9 cellular contexts compared by ENCODE assay signal in genomic region chr1:26477446-26478152, GRCh38. TPM values are rescaled to one million over a fixed set of nuclear protein-coding genes. Genes with fewer than 3 reads are reported as not detected.
DNase-seq lines count a peak whose midpoint lies in the region; ATAC-seq and TF ChIP-seq lines count a peak whose summit lies in the region.
"Had no signal": no experiment of that assay in that cellular context is flagged by ENCODE, and none has a peak within 500 bp of the region (broad histone marks: within the 10 kb centered on the region; RNA-seq: fewer than 3 reads in every experiment).

No MANE protein-coding gene starts in this region.

- no peak overlapping the region for H3K4me3 Mint-ChIP-seq in activated CD8-positive, alpha-beta memory T cell treated with anti-CD3 and anti-CD28 coated beads, Interleukin-2, amount 10 ng/mL, durations not matched to agents 7 days and 5 days
- H3K4me3 Mint-ChIP-seq in IgD-negative memory B cell, result peak overlapping the region in 1 of 4 donors; percentile 72

- H3K4me3 ChIP-seq in osteoblast (ENCODE audit: insufficient read depth, low read length), result no peak overlapping the region

- no peak overlapping the region for H3K4me2 ChIP-seq in osteoblast (ENCODE audit: insufficient read depth, low read length)

- peaks cover 45% of the 10 kb centered on the region for H3K36me3 ChIP-seq in osteoblast (ENCODE audit: insufficient read depth, low read length)

- peaks cover 52% of the 10 kb centered on the region for H3K36me3 Mint-ChIP-seq in activated CD8-positive, alpha-beta memory T cell treated with anti-CD3 and anti-CD28 coated beads, Interleukin-2, amount 10 ng/mL, durations not matched to agents 7 days and 5 days
- no peaks in the 10 kb centered on the region for H3K36me3 Mint-ChIP-seq in IgD-negative memory B cell
- peaks cover 31 to 43% of the 10 kb centered on the region in 2 donors for H3K36me3 Mint-ChIP-seq in activated naive CD4-positive, alpha-beta T cell treated with anti-CD3 and anti-CD28 coated beads, Interleukin-2, amount 50 U/mL, for 72 hours

- peaks cover 20% of the 10 kb centered on the region for H4K20me1 ChIP-seq in osteoblast (ENCODE audit: insufficient read depth, low read length)

- peaks cover 28% of the 10 kb centered on the region for H3K4me1 Mint-ChIP-seq in activated CD8-positive, alpha-beta memory T cell treated with anti-CD3 and anti-CD28 coated beads, Interleukin-2, amount 10 ng/mL, durations not matched to agents 7 days and 5 days
- peaks cover 14 to 31% (median 22%) of the 10 kb centered on the region in 3 donors for H3K4me1 Mint-ChIP-seq in IgD-negative memory B cell

- H2AFZ ChIP-seq in osteoblast (ENCODE audit: low read length), result no peak overlapping the region

- H3K27me3 ChIP-seq in osteoblast (ENCODE audit: insufficient read depth, low read length), result no peaks in the 10 kb centered on the region
- no peaks in the 10 kb centered on the region for H3K27me3 ChIP-seq in foreskin keratinocyte

- peaks cover 21% of the 10 kb centered on the region for H3K4me1 ChIP-seq in osteoblast (ENCODE audit: insufficient read depth, low read length)
- H3K4me1 ChIP-seq in foreskin keratinocyte, result peaks cover 15% of the 10 kb centered on the region

- H3K9me3 ChIP-seq in osteoblast (ENCODE audit: low read depth, low read length), result no peaks in the 10 kb centered on the region

- CTCF ChIA-PET in activated CD8-positive, alpha-beta memory T cell treated with anti-CD3 and anti-CD28 coated beads, Interleukin-2, amount 10 ng/mL, durations not matched to agents 7 days and 5 days (lab: Charles Lee), result no interaction called here

- H3K27ac ChIP-seq in osteoblast (ENCODE audit: low read depth, low read length), result no peak overlapping the region
- H3K27ac ChIP-seq in foreskin keratinocyte, result no peak overlapping the region

- H3K27ac Mint-ChIP-seq in activated CD8-positive, alpha-beta memory T cell treated with anti-CD3 and anti-CD28 coated beads, Interleukin-2, amount 10 ng/mL, durations not matched to agents 7 days and 5 days, result peak overlapping the region; percentile 42
- peak overlapping the region; percentile 63 to 88 (median 80) for H3K27ac Mint-ChIP-seq in IgD-negative memory B cell
- H3K27ac Mint-ChIP-seq in activated naive CD4-positive, alpha-beta T cell treated with anti-CD3 and anti-CD28 coated beads, Interleukin-2, amount 50 U/mL, for 72 hours, result peak overlapping the region; percentile 15 to 81

- peaks cover 21% of the 10 kb centered on the region for H3K79me2 ChIP-seq in osteoblast (ENCODE audit: insufficient read depth, low read length)

- DNase-seq in activated CD8-positive, alpha-beta memory T cell treated with anti-CD3 and anti-CD28 coated beads, Interleukin-2, amount 10 ng/mL, durations not matched to agents 7 days and 5 days, result no peak
- DNase-seq in activated CD8-positive, alpha-beta memory T cell treated with anti-CD3 and anti-CD28 coated beads for 24 hours, result no peak
- DNase-seq in activated naive CD4-positive, alpha-beta T cell treated with anti-CD3 and anti-CD28 coated beads, Interleukin-2, amount 50 U/mL, for 72 hours (ENCODE audit: low spot score in 2 of 2), result no peak
- DNase-seq in osteoblast (ENCODE audit: insufficient read length, low spot score, missing footprints) (peak; percentile 29), foreskin keratinocyte (no peak), activated gamma-delta T cell (lab: John Stamatoyannopoulos, UW) (no peak), NOMO-1 treated with DMSO at 0.1 percent for 48 hours (lab: John Stamatoyannopoulos, UW; ENCODE audit: unreplicated experiment) (no peak)
- DNase-seq: nucleus accumbens had no signal

- no peaks in the 10 kb centered on the region for H3K27me3 Mint-ChIP-seq in activated CD8-positive, alpha-beta memory T cell treated with anti-CD3 and anti-CD28 coated beads, Interleukin-2, amount 10 ng/mL, durations not matched to agents 7 days and 5 days
- no peaks in the 10 kb centered on the region for H3K27me3 Mint-ChIP-seq in IgD-negative memory B cell

- ATAC-seq in activated CD8-positive, alpha-beta memory T cell treated with anti-CD3 and anti-CD28 coated beads, Interleukin-2, amount 10 ng/mL, durations not matched to agents 7 days and 5 days, result no peak
- ATAC-seq in activated naive CD4-positive, alpha-beta T cell treated with anti-CD3 and anti-CD28 coated beads, Interleukin-2, amount 50 U/mL, for 72 hours, result no peak
- no peak for ATAC-seq in foreskin keratinocyte

- TF ChIP-seq CTCF in osteoblast (IDR thresholded peaks at IDR 0.05; ENCODE audit: extremely low read depth, low read depth, low read length), result no peak
- TF ChIP-seq CTCF in foreskin keratinocyte (conservative IDR thresholded peaks at IDR 0.05), result no peak

- no peaks in the 10 kb centered on the region for H3K9me3 Mint-ChIP-seq in activated CD8-positive, alpha-beta memory T cell treated with anti-CD3 and anti-CD28 coated beads, Interleukin-2, amount 10 ng/mL, durations not matched to agents 7 days and 5 days (ENCODE audit: low read depth)
- H3K9me3 Mint-ChIP-seq in IgD-negative memory B cell, result no peaks in the 10 kb centered on the region
- no peaks in the 10 kb centered on the region for H3K9me3 Mint-ChIP-seq in activated naive CD4-positive, alpha-beta T cell treated with anti-CD3 and anti-CD28 coated beads, Interleukin-2, amount 50 U/mL, for 72 hours

RNA-seq across cellular contexts. Expression of gene HMGN2, which starts 5.4 kb away (rescaled TPM):
- total RNA-seq in activated CD8-positive, alpha-beta memory T cell treated with anti-CD3 and anti-CD28 coated beads, Interleukin-2, amount 10 ng/mL, durations not matched to agents 7 days and 5 days, result 100 to 1,000 TPM; 743 to 915 TPM
- polyA plus RNA-seq in IgD-negative memory B cell (748 TPM), foreskin keratinocyte (515 and 649 TPM in 2 replicates)
- 100 to 1,000 TPM; 649 to 992 TPM for total RNA-seq in activated naive CD4-positive, alpha-beta T cell treated with anti-CD3 and anti-CD28 coated beads, Interleukin-2, amount 50 U/mL, for 72 hours
- total RNA-seq in osteoblast (181 and 198 TPM in 2 replicates), foreskin keratinocyte (403 and 474 TPM in 2 replicates)

RNA-seq across cellular contexts. Expression of gene DHDDS, which starts 45.5 kb away (rescaled TPM):
- 10 to 100 TPM; 49.2 to 54.0 TPM for total RNA-seq in activated CD8-positive, alpha-beta memory T cell treated with anti-CD3 and anti-CD28 coated beads, Interleukin-2, amount 10 ng/mL, durations not matched to agents 7 days and 5 days
- polyA plus RNA-seq in IgD-negative memory B cell, result 23.7 TPM
- total RNA-seq in activated naive CD4-positive, alpha-beta T cell treated with anti-CD3 and anti-CD28 coated beads, Interleukin-2, amount 50 U/mL, for 72 hours, result 10 to 100 TPM; 44.1 to 49.2 TPM
- total RNA-seq in osteoblast, result 56.6 and 63.3 TPM in 2 replicates
- 30.0 and 38.0 TPM in 2 replicates for total RNA-seq in foreskin keratinocyte
- 28.6 and 28.8 TPM in 2 replicates for polyA plus RNA-seq in foreskin keratinocyte

RNA-seq across cellular contexts. Expression of gene RPS6KA1, which starts 52.0 kb away (rescaled TPM):
- 100 to 1,000 TPM; 158 to 181 TPM for total RNA-seq in activated CD8-positive, alpha-beta memory T cell treated with anti-CD3 and anti-CD28 coated beads, Interleukin-2, amount 10 ng/mL, durations not matched to agents 7 days and 5 days
- polyA plus RNA-seq in IgD-negative memory B cell (152 TPM), foreskin keratinocyte (57.7 and 65.0 TPM in 2 replicates)
- 100 to 1,000 TPM; 154 to 197 TPM for total RNA-seq in activated naive CD4-positive, alpha-beta T cell treated with anti-CD3 and anti-CD28 coated beads, Interleukin-2, amount 50 U/mL, for 72 hours
- total RNA-seq in osteoblast (2.2 and 2.4 TPM in 2 replicates), foreskin keratinocyte (86.4 and 91.6 TPM in 2 replicates)

Comparison
In these comparisons a context has a peak if more than half of its experiments do, and no peak if none do; other contexts are left out.
1. RNA of gene RPS6KA1, which starts 52.0 kb away (total RNA-seq): 154 to 197 TPM in activated naive CD4-positive, alpha-beta T cell treated with anti-CD3 and anti-CD28 coated beads, Interleukin-2, amount 50 U/mL, for 72 hours, 158 to 181 TPM in activated CD8-positive, alpha-beta memory T cell treated with anti-CD3 and anti-CD28 coated beads, Interleukin-2, amount 10 ng/mL, durations not matched to agents 7 days and 5 days and 86.4 to 91.6 TPM in foreskin keratinocyte; 2.2 to 2.4 TPM in osteoblast; every median in the first group is over 10 times any median in the second.
2. Peak in every context shown above with its lines, with median percentiles within 50 percentile points of each other: H3K27ac Mint-ChIP-seq.